8 cellular contexts compared by ENCODE assay signal in the genomic region with DNA sequence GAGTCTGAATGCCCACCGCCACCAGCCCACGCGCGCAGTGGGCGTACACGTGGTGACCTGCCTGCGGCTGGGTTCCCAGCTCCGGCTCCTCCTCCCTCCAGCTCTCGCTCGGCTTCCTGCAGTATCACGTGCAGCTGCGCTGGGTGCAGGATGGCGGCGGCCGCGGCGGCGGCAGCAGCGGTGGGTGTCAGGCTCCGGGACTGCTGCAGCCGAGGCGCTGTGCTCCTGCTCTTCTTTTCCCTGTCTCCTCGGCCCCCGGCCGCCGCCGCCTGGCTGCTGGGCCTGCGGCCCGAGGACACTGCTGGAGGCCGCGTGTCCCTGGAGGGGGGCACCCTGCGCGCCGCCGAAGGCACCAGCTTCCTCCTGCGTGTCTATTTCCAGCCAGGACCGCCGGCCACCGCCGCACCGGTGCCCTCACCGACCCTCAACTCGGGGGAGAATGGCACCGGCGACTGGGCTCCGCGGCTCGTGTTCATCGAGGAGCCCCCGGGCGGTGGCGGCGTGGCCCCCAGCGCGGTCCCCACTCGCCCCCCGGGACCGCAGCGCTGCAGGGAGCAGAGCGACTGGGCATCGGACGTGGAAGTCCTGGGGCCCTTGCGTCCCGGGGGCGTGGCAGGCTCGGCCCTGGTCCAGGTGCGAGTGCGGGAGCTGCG. TPM values are rescaled to one million over a fixed set of nuclear protein-coding genes. Genes with fewer than 3 reads are reported as not detected.
A peak's percentile ranks its signal among the peaks of the same experiment; 100 is the strongest.
DNase-seq lines count a peak whose midpoint lies in the region; ATAC-seq, FAIRE-seq and TF ChIP-seq lines count a peak whose summit lies in the region.

CNNM1 (plus strand) TSS at position 119 of the 653 bp plus-strand sequence; CDS start at position 151, 32 bp downstream.

- H3K36me3 ChIP-seq in GM12878 (ENCODE audit: control insufficient read depth in 2 of 2, insufficient read depth in 2 of 2, low read length in 1 of 2) (no peaks in the 10 kb centered on the region), keratinocyte (ENCODE audit: control insufficient read depth in 2 of 2, extremely low read depth in 1 of 2, insufficient read depth in 2 of 2, low read length in 2 of 2) (no peaks in the 10 kb centered on the region), PC-9 (ENCODE audit: low read depth) (no peaks in the 10 kb centered on the region)

- no peak for TF ChIP-seq POLR2A in GM12891 (IDR thresholded peaks at IDR 0.05; ENCODE audit: low read depth, low read length)
- no peak; the same call in 1 of the 2 replicates for TF ChIP-seq POLR2A in GM12878 (IDR thresholded peaks at IDR 0.05; ENCODE audit: low read depth, low read length)

- no peaks in the 10 kb centered on the region; the same call in 1 of the 2 replicates for H3K27me3 Mint-ChIP-seq in HFFc6 (ENCODE audit: insufficient read depth)

- no peak for TF ChIP-seq RAD21 in GM12878 (IDR thresholded peaks at IDR 0.05; ENCODE audit: insufficient read depth, low read depth, low read length)

- H3K27ac ChIP-seq in GM12878 (ENCODE audit: control insufficient read depth, insufficient read depth) (no peak within 1 kb of the TSS), keratinocyte (ENCODE audit: control insufficient read depth, insufficient read depth, low read length) (no peak within 1 kb of the TSS), PC-9 (no peak within 1 kb of the TSS)

- POLR2A ChIA-PET in GM12878 (lab: Charles Lee) (interaction anchor here (0.5 kb wide), 1 partner anchor 1838 kb away, joined by 3 read pairs; no protein-coding TSS in a partner anchor), PC-9 (lab: Charles Lee; ENCODE audit: unreplicated experiment) (no interaction called here)

- 59% methylated on average over 43 of the region's 69 CpGs for WGBS in GM12878 (ENCODE audit: insufficient coverage, insufficient replicate concordance, low lambda C conversion rate, missing lambda C conversion rate)

- DNase-seq in GM12891 (ENCODE audit: insufficient read length, low spot score) (peak; percentile 19), HFFc6 (peak; percentile 55), NCI-H526 (lab: John Stamatoyannopoulos, UW) (peak; percentile 5 to 74), GM12878 (ENCODE audit: low read depth, low spot score) (no peak), keratinocyte (ENCODE audit: low read depth, low spot score) (no peak), PC-9 (no peak)
- DNase-seq in stimulated activated CD4-positive, alpha-beta T cell treated with anti-CD3 and anti-CD28 coated beads, Interleukin-1b, Interleukin-23, amount 100 ng/mL, for 24 hours (ENCODE audit: low read depth in 4 of 4, low spot score in 1 of 4) = peak in 3 of 4 experiments; percentile 1 to 34 (median 32)

- H3K9me3 ChIP-seq in GM12878 (replicated peaks; ENCODE audit: control insufficient read depth, insufficient read depth, low read length) (no peaks in the 10 kb centered on the region; the same call in 2 of the 3 replicates), keratinocyte (ENCODE audit: control insufficient read depth, low read depth, low read length) (no peaks in the 10 kb centered on the region), PC-9 (ENCODE audit: insufficient read depth, low read depth) (no peaks in the 10 kb centered on the region)

- RAD21 ChIA-PET in GM12878 (lab: Charles Lee; ENCODE audit: unreplicated experiment) = no interaction called here

- H3K27me3 ChIP-seq in GM12878 (replicated peaks in 1 of 2; ENCODE audit: control insufficient read depth in 2 of 2, insufficient read depth in 2 of 2, low read length in 1 of 2) (peaks cover 3 to 11% of the 10 kb centered on the region in 2 experiments), keratinocyte (ENCODE audit: control insufficient read depth, extremely low read depth, insufficient read depth, low read length) (peaks cover 14% of the 10 kb centered on the region), PC-9 (ENCODE audit: insufficient read depth, low read depth) (peaks cover 5% of the 10 kb centered on the region; the same call in 1 of the 2 replicates)

- dilution Hi-C loops in keratinocyte (cut with MboI; ENCODE audit: extremely low pct_ligation_motif_present, low sequenced_read_pairs) = no loop called here

- TF ChIP-seq CTCF in HFFc6 (IDR thresholded peaks at IDR 0.05) (no peak), GM12878 (IDR thresholded peaks at IDR 0.05 in 2 of 3, conservative IDR thresholded peaks at IDR 0.05 in 1 of 3; ENCODE audit: control insufficient read depth in 2 of 3, extremely low read depth in 1 of 3, insufficient read depth in 1 of 3, low read depth in 3 of 3, low read length in 3 of 3) (no peak), keratinocyte (optimal IDR thresholded peaks at IDR 0.05 in 1 of 3, IDR thresholded peaks at IDR 0.05 in 1 of 3, conservative IDR thresholded peaks at IDR 0.05 in 1 of 3; ENCODE audit: extremely low read depth in 1 of 3, insufficient read depth in 2 of 3, low read length in 3 of 3) (no peak), PC-9 (conservative IDR thresholded peaks at IDR 0.05) (no peak)

- ATAC-seq in GM12878 (no peak), HG03280 (IDR thresholded peaks at IDR 0.05; ENCODE audit: unreplicated experiment) (no peak)

- SMC1A ChIA-PET in GM12878 (lab: Charles Lee; ENCODE audit: uncharacterized antibody, unreplicated experiment) = no interaction called here

- no peaks in the 10 kb centered on the region for H3K9me3 Mint-ChIP-seq in HFFc6

- H3K4me2 ChIP-seq in GM12878 (ENCODE audit: control insufficient read depth, insufficient read depth) (0 out of 2 replicates have a peak within 1 kb of the TSS, but pooled peaks have one; percentile 3), keratinocyte (ENCODE audit: control insufficient read depth, extremely low read depth, insufficient read depth, low read depth, low read length) (peak within 1 kb of the TSS; percentile 83), PC-9 (no peak within 1 kb of the TSS)

- H4K20me1 ChIP-seq in GM12878 (ENCODE audit: control insufficient read depth, insufficient read depth) = no peaks in the 10 kb centered on the region
- H4K20me1 ChIP-seq in keratinocyte (ENCODE audit: control insufficient read depth, extremely low read depth, insufficient read depth, low read length) = no peaks in the 10 kb centered on the region
- H4K20me1 ChIP-seq in PC-9 (ENCODE audit: insufficient read depth) = no peaks in the 10 kb centered on the region

- no peaks in the 10 kb centered on the region for H3K36me3 Mint-ChIP-seq in HFFc6 (ENCODE audit: low read depth)

- intact Hi-C loops in GM12878 (cut with micrococcal nuclease; ENCODE audit: unreplicated experiment) (no loop called here), PC-9 (cut with micrococcal nuclease; ENCODE audit: unreplicated experiment) (no loop called here)

- H3K4me3 Mint-ChIP-seq in HFFc6 = peak within 1 kb of the TSS; percentile 77

- peaks cover 34% of the 10 kb centered on the region for H3K4me1 Mint-ChIP-seq in HFFc6 (ENCODE audit: low read depth)

- H2AFZ ChIP-seq in GM12878 (ENCODE audit: control insufficient read depth, low read depth, low read length) (no peak within 1 kb of the TSS), keratinocyte (ENCODE audit: control insufficient read depth, low read length) (peak within 1 kb of the TSS; percentile 80), PC-9 (no peak within 1 kb of the TSS)

- no peaks in the 10 kb centered on the region for H3F3A ChIP-seq in PC-9 (ENCODE audit: insufficient read depth, low read depth)

- H3K9me2 ChIP-seq in PC-9 (ENCODE audit: insufficient read depth) = no peaks in the 10 kb centered on the region; the same call in 1 of the 2 replicates

- H3K9ac ChIP-seq in GM12878 (ENCODE audit: control insufficient read depth, insufficient read depth, low read length) (no peak within 1 kb of the TSS), keratinocyte (ENCODE audit: control insufficient read depth, extremely low read depth, insufficient read depth, low read length) (no peak within 1 kb of the TSS)

- CTCF ChIA-PET in GM12878 (lab: Yijun Ruan, JAX) (no interaction called here), PC-9 (lab: Charles Lee) (no interaction called here)

- no TSS peak for BruUV-seq in GM12878 (replicated peaks; lab: Mats Ljungman, UMichigan)
- BruUV-seq in PC-9 (replicated peaks; lab: Mats Ljungman, UMichigan) = no TSS peak

- H3K79me2 ChIP-seq in GM12878 (ENCODE audit: control insufficient read depth, insufficient read depth, low read length) (no peaks in the 10 kb centered on the region), keratinocyte (ENCODE audit: control insufficient read depth, insufficient read depth, low read length) (no peaks in the 10 kb centered on the region), PC-9 (ENCODE audit: low read depth) (no peaks in the 10 kb centered on the region)

- no peak for FAIRE-seq in GM12891 (lab: Jason Lieb, UNC)
- FAIRE-seq in GM12878 (lab: Jason Lieb, UNC) = no peak
- FAIRE-seq in keratinocyte (lab: Jason Lieb, UNC) = no peak

- no peak for TF ChIP-seq EP300 in GM12878 (IDR thresholded peaks at IDR 0.05; ENCODE audit: borderline replicate concordance in 1 of 2, control insufficient read depth in 1 of 2, low read depth in 2 of 2, low read length in 2 of 2)

- no peaks in the 10 kb centered on the region for H3K9me1 ChIP-seq in keratinocyte (ENCODE audit: control insufficient read depth, extremely low read depth, insufficient read depth, low read length)

- H3K4me3 ChIP-seq in GM12878 (no peak within 1 kb of the TSS), keratinocyte (ENCODE audit: control insufficient read depth in 2 of 3, extremely low read depth in 1 of 3, insufficient read depth in 2 of 3, low read depth in 1 of 3, low read length in 3 of 3) (peak within 1 kb of the TSS; percentile 50 to 66 (median 56)), PC-9 (no peak within 1 kb of the TSS)

- in situ Hi-C loops in GM12878 (cut with MboI) = no loop called here

- H3K4me1 ChIP-seq in GM12878 (ENCODE audit: control insufficient read depth, insufficient read depth, low read length) (no peaks in the 10 kb centered on the region), keratinocyte (ENCODE audit: control insufficient read depth, extremely low read depth, insufficient read depth, low read length) (peaks cover 8% of the 10 kb centered on the region), PC-9 (replicated peaks; ENCODE audit: insufficient read depth) (no peaks in the 10 kb centered on the region)

- H3K27ac Mint-ChIP-seq in HFFc6 = 0 out of 2 replicates have a peak within 1 kb of the TSS, but pooled peaks have one; percentile 23

RNA-seq across cellular contexts. Expression of gene CNNM1, which starts in this region (rescaled TPM):
- 0.04 TPM for polyA plus RNA-seq in GM12891 (2012; ENCODE audit: low read depth, missing spikeins)
- total RNA-seq in HFFc6 (2021; fragmentation: NEBNext Ultra II Directional; extraction: Animal tissue kit (Norgen Biotek cat#: 25700)) = 1 to 10 TPM; 3.0 to 4.6 (median 3.3) TPM
- not detected in 2 replicates for total RNA-seq in GM12878 (2013; cell fraction: nucleolus; rRNA removed)
- total RNA-seq in GM12878 (2014; rRNA removed) = not detected in 2 replicates
- not detected in 2 replicates for total RNA-seq in GM12878 (2014; rRNA removed; fragmentation: Illumina TruSeq; extraction: Trizol)
- not detected in 2 replicates for total RNA-seq in GM12878 (2021)
- polyA plus RNA-seq in GM12878 (2011; ENCODE audit: low read depth) = 0.04 TPM
- not detected in 2 replicates for polyA plus RNA-seq in GM12878 (2011; rRNA removed)
- not detected in 2 replicates for polyA plus RNA-seq in GM12878 (2011; cell fraction: cytosol; rRNA removed)
- polyA plus RNA-seq in GM12878 (2011; cell fraction: nucleus; rRNA removed) = not detected in 2 replicates
- 0.03 TPM in 1 of 2 replicates, not detected in the other for polyA plus RNA-seq in GM12878 (2012)
- polyA plus RNA-seq in GM12878 (2014; fragmentation: Illumina TruSeq; extraction: Trizol) = 0.01 TPM in 1 of 2 replicates, not detected in the other
- not detected for polyA plus RNA-seq in GM12878 (2014; fragmentation: Nextera tagmentation; extraction: Ambion mirVana)
- not detected in 2 replicates for polyA plus RNA-seq in GM12878 (2014; rRNA removed)
- not detected for polyA plus RNA-seq in GM12878 (2016; fragmentation: Nextera tagmentation; extraction: Ambion mirVana)
- not detected in 2 replicates for polyA minus RNA-seq in GM12878 (2011; rRNA and poly(A)+ RNA removed)
- polyA minus RNA-seq in GM12878 (2011; cell fraction: cytosol; rRNA and poly(A)+ RNA removed) = not detected in 2 replicates
- polyA minus RNA-seq in GM12878 (2011; cell fraction: nucleus; rRNA and poly(A)+ RNA removed) = not detected in 2 replicates
- polyA plus RNA-seq in keratinocyte = 0.62 to 1.3 TPM (median 0.83 TPM) in 3 replicates
- 0.29 TPM for polyA plus RNA-seq in keratinocyte (2011; ENCODE audit: low read depth)
- 0.47 and 0.61 TPM in 2 replicates for polyA plus RNA-seq in keratinocyte (2011; cell fraction: cytosol; rRNA removed)
- 2.8 and 2.9 TPM in 2 replicates for polyA plus RNA-seq in keratinocyte (2011; cell fraction: nucleus; rRNA removed)
- 0.49 and 0.55 TPM in 2 replicates for polyA plus RNA-seq in keratinocyte (2012; ENCODE audit: low replicate concordance)
- 0.49 to 2.1 TPM (median 0.86 TPM) in 3 replicates for polyA minus RNA-seq in keratinocyte
- polyA minus RNA-seq in keratinocyte (2011; cell fraction: cytosol; rRNA and poly(A)+ RNA removed) = 0.77 TPM
- 3.9 and 5.0 TPM in 2 replicates for polyA minus RNA-seq in keratinocyte (2011; cell fraction: nucleus; rRNA and poly(A)+ RNA removed)
- total RNA-seq in PC-9 (2021) = not detected in 2 replicates

Comparison
In these comparisons a context has a peak if more than half of its experiments do, and no peak if none do; other contexts are left out.
1. DNase-seq: peak in GM12891 (single experiment), HFFc6 (single experiment), NCI-H526 (2 of 2) and stimulated activated CD4-positive, alpha-beta T cell treated with anti-CD3 and anti-CD28 coated beads, Interleukin-1b, Interleukin-23, amount 100 ng/mL, for 24 hours (3 of 4); none in GM12878 (single experiment), keratinocyte (single experiment) and PC-9 (0 of 2).
2. H3K4me3 ChIP-seq: peak in keratinocyte (3 of 3); none in GM12878 (single experiment) and PC-9 (single experiment).